Comparison of ENCODE assay signal across 8 cellular contexts in the genomic region with DNA sequence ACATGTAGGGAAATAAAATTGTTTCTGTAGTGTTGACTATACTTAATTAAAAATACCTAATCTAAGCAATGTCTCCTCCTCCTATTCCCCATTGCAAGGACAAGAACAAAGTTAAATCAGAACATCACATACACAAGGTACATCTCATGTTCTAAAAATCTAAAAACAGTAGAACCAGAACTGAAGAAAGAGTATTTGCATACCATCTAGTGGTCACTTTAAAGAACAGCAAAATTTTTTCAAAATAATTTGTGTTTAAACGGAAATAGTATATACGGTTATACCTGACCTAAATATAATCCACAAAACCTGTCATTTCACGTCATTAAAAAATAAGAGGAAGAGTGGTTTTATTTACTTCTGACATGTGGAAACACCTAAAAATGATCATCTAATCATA.
A peak's percentile ranks its signal among the peaks of the same experiment; 100 is the strongest.
DNase-seq lines count a peak whose midpoint lies in the region; ATAC-seq, FAIRE-seq and TF ChIP-seq lines count a peak whose summit lies in the region.

No MANE protein-coding gene starts in this region.

- no peak overlapping the region for H3K4me3 Mint-ChIP-seq in astrocyte (ENCODE audit: unreplicated experiment)

- no peaks in the 10 kb centered on the region for H3K79me2 ChIP-seq in astrocyte (ENCODE audit: insufficient read depth, low read length)
- H3K79me2 ChIP-seq in osteoblast (ENCODE audit: insufficient read depth, low read length), result no peaks in the 10 kb centered on the region

- H3K27ac Mint-ChIP-seq in astrocyte (ENCODE audit: unreplicated experiment), result no peak overlapping the region

- no peaks in the 10 kb centered on the region for H4K20me1 ChIP-seq in astrocyte (ENCODE audit: insufficient read depth, low read length)
- H4K20me1 ChIP-seq in osteoblast (ENCODE audit: insufficient read depth, low read length), result no peaks in the 10 kb centered on the region

- H3K4me2 ChIP-seq in astrocyte (ENCODE audit: low read length), result no peak overlapping the region
- H3K4me2 ChIP-seq in osteoblast (ENCODE audit: insufficient read depth, low read length), result no peak overlapping the region

- TF ChIP-seq CTCF in astrocyte (IDR thresholded peaks at IDR 0.05; ENCODE audit: insufficient read depth, low read depth, low read length), result peak; percentile 53
- TF ChIP-seq CTCF in osteoblast (IDR thresholded peaks at IDR 0.05; ENCODE audit: extremely low read depth, low read depth, low read length), result peak; percentile 45

- H3K9me3 ChIP-seq in astrocyte (ENCODE audit: insufficient read depth, low read depth, low read length) (no peaks in the 10 kb centered on the region), osteoblast (ENCODE audit: low read depth, low read length) (no peaks in the 10 kb centered on the region)

- no peaks in the 10 kb centered on the region for H3K36me3 ChIP-seq in astrocyte (ENCODE audit: insufficient read depth, low read length)
- H3K36me3 ChIP-seq in osteoblast (ENCODE audit: insufficient read depth, low read length), result no peaks in the 10 kb centered on the region

- ATAC-seq in GM19035 (IDR thresholded peaks at IDR 0.05; ENCODE audit: unreplicated experiment) (peak; percentile 63), GM19023 (IDR thresholded peaks at IDR 0.05; ENCODE audit: unreplicated experiment) (no peak), HG02571 (IDR thresholded peaks at IDR 0.05; ENCODE audit: unreplicated experiment) (no peak)

- no peak overlapping the region for H3K4me3 ChIP-seq in astrocyte (ENCODE audit: insufficient read depth, low read depth, low read length)
- no peak overlapping the region for H3K4me3 ChIP-seq in osteoblast (ENCODE audit: insufficient read depth, low read length)

- in situ Hi-C loops in ACHN (cut with HindIII; ENCODE audit: low pct_ligation_motif_present, low pct_unique_long_range_greater_than_20kb, low sequenced_read_pairs), result loop anchor here (25.0 kb wide), 1 partner anchor 246 kb away; no protein-coding TSS in a partner anchor

- H3K9me3 Mint-ChIP-seq in astrocyte (ENCODE audit: unreplicated experiment), result no peaks in the 10 kb centered on the region

- H3K27me3 Mint-ChIP-seq in astrocyte (ENCODE audit: low read depth, unreplicated experiment), result no peaks in the 10 kb centered on the region

- no peaks in the 10 kb centered on the region for H3K36me3 Mint-ChIP-seq in astrocyte (ENCODE audit: low read depth, unreplicated experiment)

- no peaks in the 10 kb centered on the region for H3K27me3 ChIP-seq in astrocyte (ENCODE audit: insufficient read depth, low read length)
- no peaks in the 10 kb centered on the region for H3K27me3 ChIP-seq in osteoblast (ENCODE audit: insufficient read depth, low read length)

- H3K9ac ChIP-seq in astrocyte (ENCODE audit: low read length), result no peak overlapping the region

- no peaks in the 10 kb centered on the region for H3K4me1 ChIP-seq in astrocyte (ENCODE audit: insufficient read depth, low read length)
- no peaks in the 10 kb centered on the region for H3K4me1 ChIP-seq in osteoblast (ENCODE audit: insufficient read depth, low read length)

- FAIRE-seq in astrocyte (lab: Jason Lieb, UNC), result peak; percentile 59

- peaks cover 10% of the 10 kb centered on the region for H3K4me1 Mint-ChIP-seq in astrocyte (ENCODE audit: low read depth, unreplicated experiment)

- H3K27ac ChIP-seq in astrocyte (ENCODE audit: low read depth, low read length) (no peak overlapping the region), osteoblast (ENCODE audit: low read depth, low read length) (no peak overlapping the region)

- H2AFZ ChIP-seq in astrocyte (ENCODE audit: low read depth, low read length) (no peak overlapping the region), osteoblast (ENCODE audit: low read length) (no peak overlapping the region)

- DNase-seq in ACHN, result peak; percentile 60
- DNase-seq in NCI-H2029 (lab: John Stamatoyannopoulos, UW), result peak; percentile 26
- peak; percentile 7 for DNase-seq in astrocyte (ENCODE audit: low read depth)
- DNase-seq in osteoblast (ENCODE audit: insufficient read length, low spot score, missing footprints), result no peak
- DNase-seq in NCI-H226, result no peak

Comparison
In these comparisons a context has a peak if more than half of its experiments do, and no peak if none do; other contexts are left out.
1. DNase-seq: peak in ACHN (single experiment), NCI-H2029 (single experiment) and astrocyte (single experiment); none in osteoblast (single experiment) and NCI-H226 (single experiment).